Comparison of ENCODE assay signal across 21 cellular contexts in the genomic region with DNA sequence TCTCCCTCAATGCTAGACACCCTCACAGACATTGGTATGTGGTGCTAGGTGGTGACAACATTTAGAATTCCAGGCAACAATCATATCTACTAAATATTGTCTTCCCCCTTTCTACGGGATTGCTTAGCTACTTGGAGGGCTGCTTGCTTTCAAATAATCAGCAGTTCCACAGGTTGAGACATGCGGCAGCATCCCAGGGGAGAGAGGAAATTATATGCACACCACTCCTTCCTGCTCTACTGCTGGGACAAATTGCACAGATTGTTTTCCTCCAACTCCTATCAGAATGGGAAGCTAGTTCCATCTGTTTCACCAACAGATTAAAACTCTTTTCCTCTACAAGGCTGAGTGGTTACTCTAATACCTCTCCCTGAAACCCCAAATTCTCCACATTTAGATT.
A peak's percentile ranks its signal among the peaks of the same experiment; 100 is the strongest.
DNase-seq lines count a peak whose midpoint lies in the region; ATAC-seq and TF ChIP-seq lines count a peak whose summit lies in the region.
"Had no signal": no experiment of that assay in that cellular context is flagged by ENCODE, and none has a peak within 500 bp of the region (broad histone marks: within the 10 kb centered on the region; RNA-seq: fewer than 3 reads in every experiment).

No MANE protein-coding gene starts in this region.

- no peak for ATAC-seq in activated T-helper 17 cell treated with anti-CD3 and anti-CD28 coated beads, Interleukin-2, amount 50 U/mL, for 72 hours (replicated peaks)
- ATAC-seq: activated CD8-positive, alpha-beta memory T cell treated with anti-CD3 and anti-CD28 coated beads, Interleukin-2, amount 10 ng/mL, durations not matched to agents 7 days and 5 days; lower lobe of right lung; psoas muscle; stimulated activated memory B cell treated with anti-CD40 and anti-IgM and Interleukin-4, amounts not matched to agents 10 μg/mL and 1 μg/mL and 100 μg/mL, for 72 hours had no signal

- no peaks in the 10 kb centered on the region for H3K9me3 ChIP-seq in tibial nerve
- H3K9me3 ChIP-seq: esophagus muscularis mucosa, lower lobe of right lung, psoas muscle, suprapubic skin had no signal

- WGBS in tibial nerve, 2 donors, result 73 to 78% methylated on average over 2 of the region's 2 CpGs

- peak overlapping the region; percentile 43 for H3K4me3 Mint-ChIP-seq in glutamatergic neuron (ENCODE audit: unreplicated experiment)
- no peak overlapping the region for H3K4me3 Mint-ChIP-seq in activated T-helper 17 cell treated with anti-CD3 and anti-CD28 coated beads, Interleukin-2, amount 50 U/mL, for 72 hours
- H3K4me3 Mint-ChIP-seq: activated CD4-positive, alpha-beta T cell treated with anti-CD3 and anti-CD28 coated beads, Interleukin-2, amount 10 ng/mL, durations not matched to agents 24 days and 14 days; activated CD8-positive, alpha-beta memory T cell treated with anti-CD3 and anti-CD28 coated beads, Interleukin-2, amount 10 ng/mL, durations not matched to agents 7 days and 5 days; activated naive CD8-positive, alpha-beta T cell; activated T-helper 1 cell treated with anti-CD3 and anti-CD28 coated beads, Interleukin-12 subunit alpha, Interleukin-12 subunit beta, Interleukin-2, Interleukin-4 antibody, amounts not matched to agents 30 ng/mL and 10 ng/mL and 1 ng/mL, durations not matched to agents 14 hours and 24 hours and 36 hours; stimulated activated memory B cell treated with anti-CD40 and anti-IgM and Interleukin-4, amounts not matched to agents 10 μg/mL and 1 μg/mL and 100 μg/mL, for 72 hours had no signal

- no peak for TF ChIP-seq EP300 in tibial nerve (IDR thresholded peaks at IDR 0.05)

- H3K4me1 Mint-ChIP-seq in glutamatergic neuron (ENCODE audit: low read depth, unreplicated experiment), result peaks cover 36% of the 10 kb centered on the region
- no peaks in the 10 kb centered on the region for H3K4me1 Mint-ChIP-seq in activated T-helper 17 cell treated with anti-CD3 and anti-CD28 coated beads, Interleukin-2, amount 50 U/mL, for 72 hours
- H3K4me1 Mint-ChIP-seq: activated CD4-positive, alpha-beta T cell treated with anti-CD3 and anti-CD28 coated beads, Interleukin-2, amount 10 ng/mL, durations not matched to agents 24 days and 14 days; activated CD8-positive, alpha-beta memory T cell treated with anti-CD3 and anti-CD28 coated beads, Interleukin-2, amount 10 ng/mL, durations not matched to agents 7 days and 5 days; stimulated activated memory B cell treated with anti-CD40 and anti-IgM and Interleukin-4, amounts not matched to agents 10 μg/mL and 1 μg/mL and 100 μg/mL, for 72 hours had no signal

- H3K27ac Mint-ChIP-seq in glutamatergic neuron (ENCODE audit: unreplicated experiment), result peak overlapping the region; percentile 59
- no peak overlapping the region for H3K27ac Mint-ChIP-seq in activated T-helper 17 cell treated with anti-CD3 and anti-CD28 coated beads, Interleukin-2, amount 50 U/mL, for 72 hours
- H3K27ac Mint-ChIP-seq: activated CD4-positive, alpha-beta T cell treated with anti-CD3 and anti-CD28 coated beads, Interleukin-2, amount 10 ng/mL, durations not matched to agents 24 days and 14 days; activated CD8-positive, alpha-beta memory T cell treated with anti-CD3 and anti-CD28 coated beads, Interleukin-2, amount 10 ng/mL, durations not matched to agents 7 days and 5 days; activated naive CD8-positive, alpha-beta T cell; activated T-helper 1 cell treated with anti-CD3 and anti-CD28 coated beads, Interleukin-12 subunit alpha, Interleukin-12 subunit beta, Interleukin-2, Interleukin-4 antibody, amounts not matched to agents 30 ng/mL and 10 ng/mL and 1 ng/mL, durations not matched to agents 14 hours and 24 hours and 36 hours; stimulated activated memory B cell treated with anti-CD40 and anti-IgM and Interleukin-4, amounts not matched to agents 10 μg/mL and 1 μg/mL and 100 μg/mL, for 72 hours had no signal

- H3K27ac ChIP-seq in tibial nerve, result no peak overlapping the region
- H3K27ac ChIP-seq: esophagus muscularis mucosa, lower lobe of right lung, psoas muscle, skin epidermis, suprapubic skin had no signal

- no peaks in the 10 kb centered on the region for H3K27me3 ChIP-seq in tibial nerve
- H3K27me3 ChIP-seq: esophagus muscularis mucosa, suprapubic skin had no signal

- H3K4me1 ChIP-seq in tibial nerve, result peaks cover 0 to 6% (median 0%) of the 10 kb centered on the region in 4 donors
- H3K4me1 ChIP-seq: lower lobe of right lung, suprapubic skin had no signal

- no peaks in the 10 kb centered on the region for H3K9me3 Mint-ChIP-seq in glutamatergic neuron (ENCODE audit: unreplicated experiment)
- no peaks in the 10 kb centered on the region for H3K9me3 Mint-ChIP-seq in activated T-helper 17 cell treated with anti-CD3 and anti-CD28 coated beads, Interleukin-2, amount 50 U/mL, for 72 hours
- H3K9me3 Mint-ChIP-seq: activated CD4-positive, alpha-beta T cell treated with anti-CD3 and anti-CD28 coated beads, Interleukin-2, amount 10 ng/mL, durations not matched to agents 24 days and 14 days; activated T-helper 1 cell treated with anti-CD3 and anti-CD28 coated beads, Interleukin-12 subunit alpha, Interleukin-12 subunit beta, Interleukin-2, Interleukin-4 antibody, amounts not matched to agents 30 ng/mL and 10 ng/mL and 1 ng/mL, durations not matched to agents 14 hours and 24 hours and 36 hours; stimulated activated memory B cell treated with anti-CD40 and anti-IgM and Interleukin-4, amounts not matched to agents 10 μg/mL and 1 μg/mL and 100 μg/mL, for 72 hours had no signal

- H3K36me3 ChIP-seq in tibial nerve, result no peaks in the 10 kb centered on the region
- H3K36me3 ChIP-seq: esophagus muscularis mucosa, lower lobe of right lung, suprapubic skin had no signal

- TF ChIP-seq POLR2A in tibial nerve (IDR thresholded peaks at IDR 0.05), result no peak

- H3K4me3 ChIP-seq in tibial nerve, result no peak overlapping the region
- H3K4me3 ChIP-seq: esophagus muscularis mucosa, lower lobe of right lung, psoas muscle, skin epidermis, suprapubic skin had no signal

- H3K36me3 Mint-ChIP-seq in glutamatergic neuron (ENCODE audit: unreplicated experiment), result no peaks in the 10 kb centered on the region
- H3K36me3 Mint-ChIP-seq in activated T-helper 17 cell treated with anti-CD3 and anti-CD28 coated beads, Interleukin-2, amount 50 U/mL, for 72 hours (ENCODE audit: low read depth), result no peaks in the 10 kb centered on the region
- H3K36me3 Mint-ChIP-seq: activated CD8-positive, alpha-beta memory T cell treated with anti-CD3 and anti-CD28 coated beads, Interleukin-2, amount 10 ng/mL, durations not matched to agents 7 days and 5 days; activated naive CD8-positive, alpha-beta T cell; stimulated activated memory B cell treated with anti-CD40 and anti-IgM and Interleukin-4, amounts not matched to agents 10 μg/mL and 1 μg/mL and 100 μg/mL, for 72 hours had no signal

- peak; percentile 22 for DNase-seq in COR-L47 (lab: John Stamatoyannopoulos, UW)
- DNase-seq in DMS153 treated with DMSO at 0.1 percent for 48 hours (lab: John Stamatoyannopoulos, UW; ENCODE audit: unreplicated experiment), result peak; percentile 47
- peak; percentile 47 to 83 for DNase-seq in NCI-H524 (lab: John Stamatoyannopoulos, UW)
- no peak for DNase-seq in glutamatergic neuron
- no peak for DNase-seq in stimulated activated CD8-positive, alpha-beta memory T cell treated with anti-CD3 and anti-CD28 coated beads, Interleukin-4, amount 100 ng/mL, for 48 hours
- DNase-seq in tibial nerve (ENCODE audit: low spot score in 2 of 2), result no peak
- DNase-seq: activated CD4-positive, alpha-beta T cell treated with anti-CD3 and anti-CD28 coated beads, Interleukin-2, amount 10 ng/mL, durations not matched to agents 24 days and 14 days; activated CD8-positive, alpha-beta memory T cell treated with anti-CD3 and anti-CD28 coated beads, Interleukin-2, amount 10 ng/mL, durations not matched to agents 7 days and 5 days; effector CD4-positive, alpha-beta T cell; Kasumi-1; lower lobe of right lung; psoas muscle; stimulated activated CD4-positive, alpha-beta T cell treated with anti-CD3 and anti-CD28 coated beads, Interleukin-2, amount 100 ng/mL, for 24 hours; T-helper 2 cell had no signal

- no peak for TF ChIP-seq CTCF in glutamatergic neuron (IDR thresholded peaks at IDR 0.05; ENCODE audit: partially characterized antibody, unreplicated experiment)
- TF ChIP-seq CTCF in tibial nerve (IDR thresholded peaks at IDR 0.05), result no peak

- H3K27me3 Mint-ChIP-seq in glutamatergic neuron (ENCODE audit: unreplicated experiment), result peaks cover 2% of the 10 kb centered on the region
- H3K27me3 Mint-ChIP-seq in activated T-helper 17 cell treated with anti-CD3 and anti-CD28 coated beads, Interleukin-2, amount 50 U/mL, for 72 hours, result peaks cover 20% of the 10 kb centered on the region
- H3K27me3 Mint-ChIP-seq: activated naive CD8-positive, alpha-beta T cell had no signal

Comparison
In these comparisons a context has a peak if more than half of its experiments do, and no peak if none do; other contexts are left out.
1. DNase-seq: peak in COR-L47 (single experiment), DMS153 treated with DMSO at 0.1 percent for 48 hours (single experiment) and NCI-H524 (2 of 2); none in glutamatergic neuron (single experiment), stimulated activated CD8-positive, alpha-beta memory T cell treated with anti-CD3 and anti-CD28 coated beads, Interleukin-4, amount 100 ng/mL, for 48 hours (single experiment) and tibial nerve (0 of 2).